Comparison of ENCODE assay signal across 4 cellular contexts in genomic region chr17:15733174-15733789, GRCh38. TPM values are rescaled to one million over a fixed set of nuclear protein-coding genes. Genes with fewer than 3 reads are reported as not detected.
"Had no signal": no experiment of that assay in that cellular context is flagged by ENCODE, and none has a peak within 500 bp of the region (broad histone marks: within the 10 kb centered on the region; RNA-seq: fewer than 3 reads in every experiment).

No MANE protein-coding gene starts in this region.

RNA-seq across cellular contexts. Expression of gene TBC1D26, which starts 1.2 kb away (rescaled TPM):
- total RNA-seq: GM23248, HepG2, HT-29 had no signal
- polyA plus RNA-seq: GM23248, IgD-negative memory B cell had no signal
